20 cellular contexts compared by ENCODE assay signal in the genomic region with DNA sequence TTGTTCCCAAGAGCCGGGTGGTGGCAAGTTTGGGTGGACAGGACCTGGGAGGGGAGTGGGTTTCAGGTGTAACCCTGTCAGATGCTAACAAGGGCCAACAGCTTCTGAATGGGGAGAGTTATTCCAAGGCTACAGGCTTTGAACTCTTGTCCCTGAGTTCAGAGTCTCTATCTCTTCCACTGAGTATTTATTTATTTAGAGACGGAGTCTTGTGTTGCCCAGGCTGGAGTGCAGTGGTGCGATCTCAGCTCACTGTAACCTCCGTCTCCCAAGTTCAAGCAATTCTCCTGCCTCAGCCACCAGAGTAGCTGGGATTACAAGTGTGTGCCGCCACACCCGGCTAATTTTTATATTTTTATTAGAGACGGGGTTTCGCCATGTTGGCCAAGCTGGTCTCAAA.
"Had no signal": no experiment of that assay in that cellular context is flagged by ENCODE, and none has a peak within 500 bp of the region (broad histone marks: within the 10 kb centered on the region; RNA-seq: fewer than 3 reads in every experiment).

No MANE protein-coding gene starts in this region.

- ATAC-seq: activated CD4-positive, alpha-beta T cell treated with anti-CD3 and anti-CD28 coated beads for 36 hours; activated CD8-positive, alpha-beta T cell treated with anti-CD3 and anti-CD28 coated beads, Interleukin-2, amount 10 ng/mL, durations not matched to agents 7 days and 5 days; activated naive CD4-positive, alpha-beta T cell treated with anti-CD3 and anti-CD28 coated beads, Interleukin-2, amount 50 U/mL, for 72 hours; body of pancreas; gastroesophageal sphincter; heart left ventricle; naive thymus-derived CD4-positive, alpha-beta T cell had no signal

- H3K9me3 Mint-ChIP-seq: activated naive CD4-positive, alpha-beta T cell treated with anti-CD3 and anti-CD28 coated beads, Interleukin-2, amount 50 U/mL, for 72 hours; activated T-cell treated with anti-CD3 and anti-CD28 coated beads, Interleukin-2, amount 50 U/mL, for 24 hours; memory B cell had no signal

- H3K27me3 ChIP-seq: body of pancreas, esophagus muscularis mucosa, gastroesophageal sphincter, heart left ventricle, sigmoid colon, spleen, thyroid gland had no signal

- DNase-seq: activated CD4-positive, alpha-beta T cell treated with anti-CD3 and anti-CD28 coated beads for 36 hours; activated CD8-positive, alpha-beta T cell treated with anti-CD3 and anti-CD28 coated beads, Interleukin-2, amount 10 ng/mL, durations not matched to agents 7 days and 5 days; activated effector memory CD4-positive, alpha-beta T cell treated with Interleukin-2 at 50 U/mL for 16 hours; activated T-cell treated with anti-CD3 and anti-CD28 coated beads, Interleukin-2, amount 50 U/mL, for 24 hours; amygdala; body of pancreas; caudate nucleus; heart left ventricle; left ventricle myocardium inferior; naive thymus-derived CD4-positive, alpha-beta T cell; sigmoid colon; spleen; stimulated activated naive CD4-positive, alpha-beta T cell; T-helper 2 cell; thyroid gland had no signal

- H3K27ac Mint-ChIP-seq: activated CD4-positive, alpha-beta T cell treated with anti-CD3 and anti-CD28 coated beads for 36 hours; activated CD8-positive, alpha-beta T cell treated with anti-CD3 and anti-CD28 coated beads, Interleukin-2, amount 10 ng/mL, durations not matched to agents 7 days and 5 days; activated T-cell treated with anti-CD3 and anti-CD28 coated beads, Interleukin-2, amount 50 U/mL, for 24 hours; memory B cell had no signal

- H3K4me3 Mint-ChIP-seq: activated CD4-positive, alpha-beta T cell treated with anti-CD3 and anti-CD28 coated beads for 36 hours; activated CD8-positive, alpha-beta T cell treated with anti-CD3 and anti-CD28 coated beads, Interleukin-2, amount 10 ng/mL, durations not matched to agents 7 days and 5 days; activated T-cell treated with anti-CD3 and anti-CD28 coated beads, Interleukin-2, amount 50 U/mL, for 24 hours; memory B cell had no signal

- H3K4me3 ChIP-seq: body of pancreas, esophagus muscularis mucosa, gastroesophageal sphincter, heart left ventricle, left ventricle myocardium inferior, sigmoid colon, spleen, thyroid gland had no signal

- H3K27me3 Mint-ChIP-seq: activated CD4-positive, alpha-beta T cell treated with anti-CD3 and anti-CD28 coated beads for 36 hours; activated T-cell treated with anti-CD3 and anti-CD28 coated beads, Interleukin-2, amount 50 U/mL, for 24 hours; memory B cell had no signal

- H3K9me3 ChIP-seq: body of pancreas, esophagus muscularis mucosa, gastroesophageal sphincter, heart left ventricle, left ventricle myocardium inferior, sigmoid colon, spleen, thyroid gland had no signal

- H3K27ac ChIP-seq: body of pancreas, heart left ventricle, left ventricle myocardium inferior, parathyroid adenoma, sigmoid colon, thyroid gland had no signal
